1 cellular context compared by ENCODE assay signal in genomic region chr17:43393944-43394482, GRCh38.
TF ChIP-seq lines count a peak whose summit lies in the region.

No MANE protein-coding gene starts in this region.

TF ChIP-seq in GM12878, 131 proteins besides CTCF, POLR2A, EP300 and RAD21 (continued from another document):
- no peak for TF ChIP-seq ZSCAN29 (IDR thresholded peaks at IDR 0.05)
- TF ChIP-seq ATF7 (IDR thresholded peaks at IDR 0.05; ENCODE audit: low read depth), result 0 out of 2 replicates have a peak, but pooled peaks have one; percentile 34
- TF ChIP-seq BHLHE40 (IDR thresholded peaks at IDR 0.05; ENCODE audit: borderline replicate concordance in 1 of 2, low read depth in 2 of 2, low read length in 1 of 2), result 0 out of 4 replicates have a peak, but pooled peaks of 1 of the 2 experiments have one; percentile 5
- no peak for TF ChIP-seq ZZZ3 (IDR thresholded peaks at IDR 0.05; ENCODE audit: control insufficient read depth, insufficient read length, low read depth)
- TF ChIP-seq YY1 (IDR thresholded peaks at IDR 0.05; ENCODE audit: low read depth, low read length), result 0 out of 2 replicates have a peak, but pooled peaks have one; percentile 46
- TF ChIP-seq MXI1 (IDR thresholded peaks at IDR 0.05; ENCODE audit: low read depth, low read length), result 0 out of 2 replicates have a peak, but pooled peaks have one; percentile 23
- TF ChIP-seq CBX3 (IDR thresholded peaks at IDR 0.05; ENCODE audit: borderline replicate concordance, low read depth), result no peak
- TF ChIP-seq SP1 (IDR thresholded peaks at IDR 0.05; ENCODE audit: low read depth, low read length), result peak; percentile 12
- TF ChIP-seq TARDBP (IDR thresholded peaks at IDR 0.05; ENCODE audit: borderline replicate concordance), result no peak
- no peak for TF ChIP-seq RBBP5 (conservative IDR thresholded peaks at IDR 0.05)
- TF ChIP-seq IKZF1 (conservative IDR thresholded peaks at IDR 0.05), result no peak; the same call in 1 of the 2 replicates
- TF ChIP-seq E2F8 (IDR thresholded peaks at IDR 0.05; ENCODE audit: low read depth, partially characterized antibody), result no peak
- TF ChIP-seq NRF1 (conservative IDR thresholded peaks at IDR 0.05; ENCODE audit: low read depth, low read length), result no peak
- no peak for TF ChIP-seq SPI1 (IDR thresholded peaks at IDR 0.05; ENCODE audit: borderline replicate concordance, insufficient read depth, low read depth, low read length)
- peak; percentile 64; the same call in 1 of the 3 replicates for TF ChIP-seq POU2F2 (IDR thresholded peaks at IDR 0.05; ENCODE audit: borderline replicate concordance, low read depth, low read length)
- no peak for TF ChIP-seq BMI1 (IDR thresholded peaks at IDR 0.05; ENCODE audit: borderline replicate concordance)
- no peak for TF ChIP-seq TAF1 (IDR thresholded peaks at IDR 0.05; ENCODE audit: borderline replicate concordance, low read depth, low read length)
- TF ChIP-seq RELA (IDR thresholded peaks at IDR 0.05; ENCODE audit: borderline replicate concordance, partially characterized antibody), result no peak
- no peak for TF ChIP-seq MYC (IDR thresholded peaks at IDR 0.05; ENCODE audit: insufficient read depth, insufficient read length, insufficient replicate concordance, low read length, severe bottlenecking)
- no peak for TF ChIP-seq PKNOX1 (IDR thresholded peaks at IDR 0.05)
- no peak for TF ChIP-seq USF2 (IDR thresholded peaks at IDR 0.05; ENCODE audit: borderline replicate concordance, low read depth, low read length)
- no peak for TF ChIP-seq CHD2 (IDR thresholded peaks at IDR 0.05; ENCODE audit: borderline replicate concordance, low read depth, low read length)
- TF ChIP-seq IRF3 (IDR thresholded peaks at IDR 0.05), result peak; percentile 29; the same call in 1 of the 2 replicates
- no peak for TF ChIP-seq TBL1XR1 (IDR thresholded peaks at IDR 0.05; ENCODE audit: low read depth, low read length)
- no peak for TF ChIP-seq NFYA (IDR thresholded peaks at IDR 0.05; ENCODE audit: borderline replicate concordance, low read depth, low read length)
- no peak for TF ChIP-seq ZBED1 (IDR thresholded peaks at IDR 0.05; ENCODE audit: borderline replicate concordance)
- TF ChIP-seq E2F4 (IDR thresholded peaks at IDR 0.05; ENCODE audit: low read depth, low read length), result no peak
- no peak for TF ChIP-seq BCLAF1 (IDR thresholded peaks at IDR 0.05)
- 0 out of 2 replicates have a peak, but pooled peaks have one; percentile 39 for TF ChIP-seq MTA2 (IDR thresholded peaks at IDR 0.05; ENCODE audit: low read depth)
- TF ChIP-seq CUX1 (IDR thresholded peaks at IDR 0.05; ENCODE audit: insufficient replicate concordance, low read depth, low read length), result no peak
- no peak for TF ChIP-seq KLF5 (IDR thresholded peaks at IDR 0.05; ENCODE audit: partially characterized antibody)
- no peak for TF ChIP-seq RELB (IDR thresholded peaks at IDR 0.05; ENCODE audit: low read depth)
- peak; percentile 67; the same call in 1 of the 2 replicates for TF ChIP-seq RB1 (IDR thresholded peaks at IDR 0.05; ENCODE audit: borderline replicate concordance)
- TF ChIP-seq PAX8 (IDR thresholded peaks at IDR 0.05), result no peak
- TF ChIP-seq SMC3 (IDR thresholded peaks at IDR 0.05; ENCODE audit: borderline replicate concordance, low read length), result peak; percentile 95
- no peak for TF ChIP-seq CHD4 (IDR thresholded peaks at IDR 0.05)
